ENCODE assay signal across 26 cellular contexts in the genomic region with DNA sequence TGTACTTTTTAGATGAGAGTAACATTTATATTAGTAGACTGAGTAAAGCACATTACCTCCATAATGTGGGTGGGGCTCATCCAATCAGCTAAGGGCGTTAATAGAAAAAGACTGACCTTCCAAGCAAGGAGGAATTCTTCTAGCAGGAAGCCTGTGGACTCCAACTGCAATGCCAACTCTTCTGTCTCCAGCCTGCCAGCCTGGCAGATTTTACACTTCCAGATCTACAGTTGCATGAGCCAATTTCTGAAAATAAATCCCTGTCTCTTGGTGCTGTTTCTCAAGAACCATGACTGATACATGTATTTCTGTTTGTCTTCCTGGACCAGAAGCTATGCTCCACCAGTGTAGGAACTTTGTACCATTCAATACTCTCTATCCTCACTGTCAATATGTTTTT.
"Had no signal": no experiment of that assay in that cellular context is flagged by ENCODE, and none has a peak within 500 bp of the region (broad histone marks: within the 10 kb centered on the region; RNA-seq: fewer than 3 reads in every experiment).

No MANE protein-coding gene starts in this region.

- DNase-seq: activated CD4-positive, alpha-beta T cell treated with anti-CD3 and anti-CD28 coated beads for 48 hours; activated CD4-positive, alpha-beta T cell treated with anti-CD3 and anti-CD28 coated beads, Interleukin-2, amount 50 U/mL, for 4 hours; activated CD4-positive, CD25-positive, alpha-beta regulatory T cell treated with anti-CD3 and anti-CD28 coated beads, Interleukin-2, amount 50 U/mL, for 72 hours; activated CD8-positive, alpha-beta memory T cell treated with anti-CD3 and anti-CD28 coated beads, Interleukin-2, amount 50 U/mL, for 48 hours; activated CD8-positive, alpha-beta T cell treated with anti-CD3 and anti-CD28 coated beads, Interleukin-2, amount 10 ng/mL, durations not matched to agents 7 days and 5 days; activated naive CD4-positive, alpha-beta T cell treated with anti-CD3 and anti-CD28 coated beads, Interleukin-2, amount 50 U/mL, for 16 hours; activated naive CD8-positive, alpha-beta T cell treated with anti-CD3 and anti-CD28 coated beads, Interleukin-2, amount 10 ng/mL, durations not matched to agents 7 days and 5 days; activated T-cell treated with anti-CD3 and anti-CD28 coated beads, Interleukin-2, amount 50 U/mL, for 1 hour; adrenal gland; aorta; central memory CD4-positive, alpha-beta T cell; KG1; NCI-H1048; NCI-H146; NCI-H187 treated with DMSO at 0.1 percent for 48 hours; NCI-H2081 treated with DMSO at 0.1 percent for 48 hours; NCI-H2171; NCI-H2227 treated with DMSO at 0.1 percent for 48 hours; NCI-H446 treated with DMSO at 0.1 percent for 48 hours; NCI-H524 treated with DMSO at 0.1 percent for 48 hours; NCI-H774; SJCRH30; SK-N-SH; T-helper 9 cell had no signal

- H3K36me3 ChIP-seq: adrenal gland, breast epithelium, SJCRH30 had no signal

- ATAC-seq: activated CD8-positive, alpha-beta T cell treated with anti-CD3 and anti-CD28 coated beads, Interleukin-2, amount 10 ng/mL, durations not matched to agents 7 days and 5 days; WTC11 had no signal

- H3K27ac ChIP-seq: adrenal gland, breast epithelium, SJCRH30 had no signal

- H3K4me1 ChIP-seq: adrenal gland, breast epithelium, SJCRH30 had no signal

- H3K4me3 ChIP-seq: adrenal gland, breast epithelium, SJCRH30 had no signal

- H3K9me3 ChIP-seq: adrenal gland, breast epithelium, SJCRH30, SK-N-SH had no signal

- H3K27me3 ChIP-seq: adrenal gland, SJCRH30 had no signal
